Comparison of ENCODE assay signal across 32 cellular contexts in the genomic region with DNA sequence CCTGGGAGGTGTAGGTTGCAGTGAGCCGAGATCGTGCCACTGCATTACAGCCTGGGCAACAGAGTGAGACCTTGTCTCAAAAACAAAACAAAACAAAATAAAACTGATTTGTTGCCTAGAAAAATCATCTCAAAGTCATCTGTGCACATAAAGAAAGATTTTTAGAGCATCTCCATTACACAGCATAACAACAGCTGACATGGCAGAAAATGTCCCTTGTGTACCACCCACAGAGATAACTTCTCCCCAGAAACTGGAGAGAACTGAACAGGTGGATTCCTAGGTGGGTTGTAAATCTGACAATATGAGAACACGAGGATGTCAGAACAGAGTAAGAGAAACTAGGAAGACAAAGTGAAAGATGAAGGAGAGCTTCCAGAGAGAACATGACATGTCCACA.
"Had no signal": no experiment of that assay in that cellular context is flagged by ENCODE, and none has a peak within 500 bp of the region (broad histone marks: within the 10 kb centered on the region; RNA-seq: fewer than 3 reads in every experiment).

No MANE protein-coding gene starts in this region.

- H3K4me3 ChIP-seq: ovary, psoas muscle, skin epidermis, smooth muscle cell, spleen, suprapubic skin, testis, tibial artery, transverse colon, upper lobe of right lung, uterus had no signal

- H3K4me1 Mint-ChIP-seq: stimulated activated effector memory CD8-positive, alpha-beta T cell treated with anti-CD3 and anti-CD28 coated beads, Interleukin-12 subunit alpha, Interleukin-12 subunit beta, amount 100 ng/mL, for 72 hours; stimulated activated naive CD8-positive, alpha-beta T cell treated with anti-CD3 and anti-CD28 coated beads, Interleukin-15, amount 100 ng/mL, for 72 hours had no signal

- H3K27me3 Mint-ChIP-seq: naive B cell; naive thymus-derived CD8-positive, alpha-beta T cell; natural killer cell treated with Interleukin-12 subunit alpha and Interleukin-12 subunit beta and Interleukin-15 and Interleukin-18, amount 100 ng/mL, for 72 hours; progenitor cell of endocrine pancreas; stimulated activated naive B cell treated with anti-CD40 and anti-IgM and Interleukin-4, amounts not matched to agents 10 μg/mL and 1 μg/mL and 100 μg/mL, for 72 hours; stimulated activated naive CD8-positive, alpha-beta T cell treated with anti-CD3 and anti-CD28 coated beads, Interleukin-15, amount 100 ng/mL, for 72 hours; type B pancreatic cell had no signal

- H3K9ac ChIP-seq: parathyroid adenoma had no signal

- H3K4me1 ChIP-seq: parathyroid adenoma, testis, tibial artery, upper lobe of right lung, uterus had no signal

- H3K79me2 ChIP-seq: parathyroid adenoma had no signal

- H3K27ac Mint-ChIP-seq: natural killer cell treated with Interleukin-12 subunit alpha and Interleukin-12 subunit beta and Interleukin-15 and Interleukin-18, amount 100 ng/mL, for 72 hours; nephron progenitor cell; progenitor cell of endocrine pancreas; stimulated activated effector memory CD8-positive, alpha-beta T cell treated with anti-CD3 and anti-CD28 coated beads, Interleukin-12 subunit alpha, Interleukin-12 subunit beta, amount 100 ng/mL, for 72 hours; stimulated activated naive B cell treated with anti-CD40 and anti-IgM and Interleukin-4, amounts not matched to agents 10 μg/mL and 1 μg/mL and 100 μg/mL, for 72 hours; stimulated activated naive CD8-positive, alpha-beta T cell treated with anti-CD3 and anti-CD28 coated beads, Interleukin-15, amount 100 ng/mL, for 72 hours; type B pancreatic cell had no signal

- H3K27ac ChIP-seq: neutrophil, ovary, parathyroid adenoma, psoas muscle, skin epidermis, spleen, suprapubic skin, testis, tibial artery, transverse colon, upper lobe of right lung, uterus had no signal

- H3K9me3 ChIP-seq: neutrophil, ovary, testis had no signal

- ATAC-seq: naive thymus-derived CD8-positive, alpha-beta T cell; natural killer cell treated with Interleukin-12 subunit alpha and Interleukin-12 subunit beta and Interleukin-15 and Interleukin-18, amount 100 ng/mL, for 72 hours; psoas muscle; right cardiac atrium; sciatic nerve; stimulated activated effector memory CD8-positive, alpha-beta T cell treated with anti-CD3 and anti-CD28 coated beads, Interleukin-12 subunit alpha, Interleukin-12 subunit beta, amount 100 ng/mL, for 72 hours; stimulated activated naive B cell treated with anti-CD40 and anti-IgM and Interleukin-4, amounts not matched to agents 10 μg/mL and 1 μg/mL and 100 μg/mL, for 72 hours; stimulated activated naive CD8-positive, alpha-beta T cell treated with anti-CD3 and anti-CD28 coated beads, Interleukin-15, amount 100 ng/mL, for 72 hours; upper lobe of right lung had no signal

- H2AFZ ChIP-seq: parathyroid adenoma had no signal

- DNase-seq: naive B cell; naive thymus-derived CD8-positive, alpha-beta T cell; nephron progenitor cell; nucleus accumbens; ovary; posterior cingulate gyrus; psoas muscle; spleen; stimulated activated CD4-positive, alpha-beta T cell treated with anti-CD3 and anti-CD28 coated beads, Interleukin-12 subunit alpha, Interleukin-12 subunit beta, amount 100 ng/mL, for 4 hours; stimulated activated CD4-positive, alpha-beta T cell treated with anti-CD3 and anti-CD28 coated beads, Interleukin-1b, Interleukin-23, amount 100 ng/mL, for 48 hours; stimulated activated CD4-positive, alpha-beta T cell treated with anti-CD3 and anti-CD28 coated beads, Interleukin-4, amount 100 ng/mL, for 1 hour; stimulated activated naive B cell treated with anti-CD40 and anti-IgM and Interleukin-4, amounts not matched to agents 10 μg/mL and 1 μg/mL and 100 μg/mL, for 72 hours; stimulated activated naive CD4-positive, alpha-beta T cell treated with Interleukin-2 at 50 U/mL for 16 hours; stimulated activated naive CD8-positive, alpha-beta T cell treated with anti-CD3 and anti-CD28 coated beads, Interleukin-15, amount 100 ng/mL, for 72 hours; substantia nigra; testis; tibial artery; transverse colon; upper lobe of right lung; uterus had no signal

- H3K4me3 Mint-ChIP-seq: naive thymus-derived CD8-positive, alpha-beta T cell; natural killer cell treated with Interleukin-12 subunit alpha and Interleukin-12 subunit beta and Interleukin-15 and Interleukin-18, amount 100 ng/mL, for 72 hours; nephron progenitor cell; neural crest cell; stimulated activated effector memory CD8-positive, alpha-beta T cell treated with anti-CD3 and anti-CD28 coated beads, Interleukin-12 subunit alpha, Interleukin-12 subunit beta, amount 100 ng/mL, for 72 hours; stimulated activated naive B cell treated with anti-CD40 and anti-IgM and Interleukin-4, amounts not matched to agents 10 μg/mL and 1 μg/mL and 100 μg/mL, for 72 hours; stimulated activated naive CD8-positive, alpha-beta T cell treated with anti-CD3 and anti-CD28 coated beads, Interleukin-15, amount 100 ng/mL, for 72 hours; type B pancreatic cell had no signal

- H3K36me3 ChIP-seq: neutrophil, ovary, suprapubic skin, transverse colon, upper lobe of right lung, uterus had no signal

- H3K4me2 ChIP-seq: smooth muscle cell had no signal

- H3K27me3 ChIP-seq: neutrophil, ovary, spleen, suprapubic skin, testis, tibial artery, transverse colon, upper lobe of right lung, uterus had no signal

- H3K36me3 Mint-ChIP-seq: stimulated activated effector memory CD8-positive, alpha-beta T cell treated with anti-CD3 and anti-CD28 coated beads, Interleukin-12 subunit alpha, Interleukin-12 subunit beta, amount 100 ng/mL, for 72 hours had no signal
